Comparison of ENCODE assay signal across 7 cellular contexts in genomic region chr17:40303009-40303657, GRCh38. TPM values are rescaled to one million over a fixed set of nuclear protein-coding genes. Genes with fewer than 3 reads are reported as not detected.
DNase-seq lines count a peak whose midpoint lies in the region; ATAC-seq, FAIRE-seq and TF ChIP-seq lines count a peak whose summit lies in the region.

No MANE protein-coding gene starts in this region.

- no peak overlapping the region for H3K27ac ChIP-seq in DOHH2 (ENCODE audit: low read depth, low read length)
- H3K27ac ChIP-seq in left lung: peak overlapping the region in 1 of 2 donors; percentile 0
- H3K27ac ChIP-seq in tibial artery: no peak overlapping the region

- no peak for FAIRE-seq in RCC 7860 (lab: Jason Lieb, UNC)

- DNase-seq in KG1 (lab: John Stamatoyannopoulos, UW): peak; percentile 51
- DNase-seq in RCC 7860 (ENCODE audit: low spot score): peak; percentile 28
- DNase-seq in cerebellar cortex (ENCODE audit: low spot score): peak; percentile 81
- DNase-seq in left lung: no peak
- DNase-seq in tibial artery: peak in 1 of 2 donors; percentile 65

- H3K9me2 ChIP-seq in DOHH2 (replicated peaks; ENCODE audit: control insufficient read depth, low read length): no peaks in the 10 kb centered on the region

- no peak overlapping the region; the same call in 1 of the 2 replicates for H3K4me2 ChIP-seq in DOHH2 (ENCODE audit: low read length)

- TF ChIP-seq CTCF in DOHH2 (IDR thresholded peaks at IDR 0.05; ENCODE audit: low read depth, low read length, poor library complexity, severe bottlenecking): peak; percentile 77
- TF ChIP-seq CTCF in left lung (IDR thresholded peaks at IDR 0.05): peak; percentile 69 to 76
- peak; percentile 75 to 88 for TF ChIP-seq CTCF in tibial artery (IDR thresholded peaks at IDR 0.05)

- peaks cover 13% of the 10 kb centered on the region for H4K20me1 ChIP-seq in DOHH2 (ENCODE audit: control insufficient read depth, insufficient read depth, low read depth, low read length)

- H3K9me3 ChIP-seq in DOHH2 (ENCODE audit: control insufficient read depth, insufficient read depth, low read length): no peaks in the 10 kb centered on the region
- no peaks in the 10 kb centered on the region for H3K9me3 ChIP-seq in left lung
- H3K9me3 ChIP-seq in tibial artery: no peaks in the 10 kb centered on the region

- H3K36me3 ChIP-seq in DOHH2 (ENCODE audit: control insufficient read depth, low read length): peaks cover 74% of the 10 kb centered on the region
- H3K36me3 ChIP-seq in left lung: no peaks in the 10 kb centered on the region
- no peaks in the 10 kb centered on the region for H3K36me3 ChIP-seq in tibial artery

- intact Hi-C loops in left lung (cut with DNase I): loop anchor here in 1 of 2 donors (10.0 kb wide), 1 partner anchor 52 kb away; no protein-coding TSS in a partner anchor
- intact Hi-C loops in tibial artery (cut with DNase I; ENCODE audit: low total_unique reads): loop anchor here (1.0 to 10.0 kb wide), 2 partner anchors 51 to 262 kb away; partner anchors contain the start of gene CCR7

- H3F3A ChIP-seq in DOHH2 (ENCODE audit: control insufficient read depth, insufficient read depth): peaks cover 33% of the 10 kb centered on the region

- H3K27me3 ChIP-seq in DOHH2 (ENCODE audit: control insufficient read depth, low read length) (no peaks in the 10 kb centered on the region), left lung (no peaks in the 10 kb centered on the region), tibial artery (no peaks in the 10 kb centered on the region)

- H3K4me1 ChIP-seq in DOHH2 (ENCODE audit: control insufficient read depth, low read length) (peaks cover 10% of the 10 kb centered on the region), left lung (peaks cover 30 to 41% of the 10 kb centered on the region in 2 donors), tibial artery (peaks cover 0 to 32% (median 18%) of the 10 kb centered on the region in 4 donors)

- H3K4me3 ChIP-seq in DOHH2 (ENCODE audit: low read length) (no peak overlapping the region), left lung (no peak overlapping the region), tibial artery (no peak overlapping the region)

- peaks cover 9% of the 10 kb centered on the region for H3K79me2 ChIP-seq in DOHH2 (ENCODE audit: control insufficient read depth, low read length)

- ATAC-seq in left lung (peak; percentile 70), HG03159 (IDR thresholded peaks at IDR 0.05; ENCODE audit: unreplicated experiment) (no peak)

RNA-seq across cellular contexts. Expression of gene RARA, which starts 5.8 kb away (rescaled TPM):
- 10 to 100 TPM; 54.7 to 62.6 TPM for total RNA-seq in left lung

RNA-seq across cellular contexts. Expression of gene CDC6, which starts 15.5 kb away (rescaled TPM):
- 10 to 100 TPM; 12.8 to 24.1 TPM for total RNA-seq in left lung

Comparison
In these comparisons a context has a peak if more than half of its experiments do, and no peak if none do; other contexts are left out.
1. DNase-seq: peak in KG1 (single experiment), RCC 7860 (single experiment) and cerebellar cortex (single experiment); none in left lung (0 of 2).
2. Peak in every context shown above with its lines, with median percentiles within 50 percentile points of each other: CTCF ChIP-seq.